Comparison of ENCODE assay signal across 13 cellular contexts in genomic region chr15:60648928-60649679, GRCh38.
DNase-seq lines count a peak whose midpoint lies in the region; ATAC-seq and FAIRE-seq lines count a peak whose summit lies in the region.
"Had no signal": no experiment of that assay in that cellular context is flagged by ENCODE, and none has a peak within 500 bp of the region (broad histone marks: within the 10 kb centered on the region; RNA-seq: fewer than 3 reads in every experiment).

No MANE protein-coding gene starts in this region.

- ATAC-seq in activated CD8-positive, alpha-beta memory T cell treated with anti-CD3 and anti-CD28 coated beads, Interleukin-2, amount 10 ng/mL, durations not matched to agents 7 days and 5 days, result no peak
- ATAC-seq in stimulated activated effector memory CD8-positive, alpha-beta T cell treated with anti-CD3 and anti-CD28 coated beads, Interleukin-12 subunit alpha, Interleukin-12 subunit beta, amount 100 ng/mL, for 72 hours, result peak; percentile 9
- no peak for ATAC-seq in GM21717 (IDR thresholded peaks at IDR 0.05; ENCODE audit: unreplicated experiment)
- ATAC-seq: left lobe of liver had no signal

- FAIRE-seq in RCC 7860 (lab: Jason Lieb, UNC), result no peak

- peak overlapping the region; percentile 88 for H3K27ac Mint-ChIP-seq in activated CD8-positive, alpha-beta memory T cell treated with anti-CD3 and anti-CD28 coated beads, Interleukin-2, amount 10 ng/mL, durations not matched to agents 7 days and 5 days
- peak overlapping the region; percentile 81 for H3K27ac Mint-ChIP-seq in stimulated activated effector memory CD8-positive, alpha-beta T cell treated with anti-CD3 and anti-CD28 coated beads, Interleukin-12 subunit alpha, Interleukin-12 subunit beta, amount 100 ng/mL, for 72 hours

- peaks cover 6% of the 10 kb centered on the region for H3K27me3 Mint-ChIP-seq in activated CD8-positive, alpha-beta memory T cell treated with anti-CD3 and anti-CD28 coated beads, Interleukin-2, amount 10 ng/mL, durations not matched to agents 7 days and 5 days

- no peak for DNase-seq in activated CD8-positive, alpha-beta memory T cell treated with anti-CD3 and anti-CD28 coated beads, Interleukin-2, amount 10 ng/mL, durations not matched to agents 7 days and 5 days
- DNase-seq in activated CD8-positive, alpha-beta memory T cell treated with anti-CD3 and anti-CD28 coated beads for 24 hours, result no peak
- DNase-seq in NCI-H187 (lab: John Stamatoyannopoulos, UW), result peak; percentile 62 to 65
- DNase-seq in central memory CD4-positive, alpha-beta T cell, result peak; percentile 7
- peak in 1 of 2 donors; percentile 53 for DNase-seq in stimulated activated effector memory CD8-positive, alpha-beta T cell treated with anti-CD3 and anti-CD28 coated beads, Interleukin-12 subunit alpha, Interleukin-12 subunit beta, amount 100 ng/mL, for 72 hours (ENCODE audit: low spot score in 2 of 2)
- no peak for DNase-seq in NCI-H226
- no peak for DNase-seq in RCC 7860 (ENCODE audit: low spot score)
- DNase-seq: head of caudate nucleus; occipital lobe; stimulated activated CD4-positive, alpha-beta T cell treated with anti-CD3 and anti-CD28 coated beads, Interleukin-12 subunit alpha, Interleukin-12 subunit beta, amount 100 ng/mL, for 4 hours; uterus had no signal

- peaks cover 40% of the 10 kb centered on the region for H3K4me1 Mint-ChIP-seq in activated CD8-positive, alpha-beta memory T cell treated with anti-CD3 and anti-CD28 coated beads, Interleukin-2, amount 10 ng/mL, durations not matched to agents 7 days and 5 days
- peaks cover 64% of the 10 kb centered on the region for H3K4me1 Mint-ChIP-seq in stimulated activated effector memory CD8-positive, alpha-beta T cell treated with anti-CD3 and anti-CD28 coated beads, Interleukin-12 subunit alpha, Interleukin-12 subunit beta, amount 100 ng/mL, for 72 hours

- CTCF ChIA-PET in activated CD8-positive, alpha-beta memory T cell treated with anti-CD3 and anti-CD28 coated beads, Interleukin-2, amount 10 ng/mL, durations not matched to agents 7 days and 5 days (lab: Charles Lee), result interaction anchor here (0.7 to 3.3 kb wide), 9 partner anchors 11 to 98 kb away, joined by 3 to 20 read pairs (median 4); no protein-coding TSS in a partner anchor

- H3K9me3 Mint-ChIP-seq in activated CD8-positive, alpha-beta memory T cell treated with anti-CD3 and anti-CD28 coated beads, Interleukin-2, amount 10 ng/mL, durations not matched to agents 7 days and 5 days (ENCODE audit: low read depth), result no peaks in the 10 kb centered on the region
- H3K9me3 Mint-ChIP-seq in stimulated activated effector memory CD8-positive, alpha-beta T cell treated with anti-CD3 and anti-CD28 coated beads, Interleukin-12 subunit alpha, Interleukin-12 subunit beta, amount 100 ng/mL, for 72 hours, result no peaks in the 10 kb centered on the region

- no peaks in the 10 kb centered on the region for H3K36me3 Mint-ChIP-seq in activated CD8-positive, alpha-beta memory T cell treated with anti-CD3 and anti-CD28 coated beads, Interleukin-2, amount 10 ng/mL, durations not matched to agents 7 days and 5 days
- no peaks in the 10 kb centered on the region for H3K36me3 Mint-ChIP-seq in stimulated activated effector memory CD8-positive, alpha-beta T cell treated with anti-CD3 and anti-CD28 coated beads, Interleukin-12 subunit alpha, Interleukin-12 subunit beta, amount 100 ng/mL, for 72 hours

- H3K4me3 Mint-ChIP-seq in activated CD8-positive, alpha-beta memory T cell treated with anti-CD3 and anti-CD28 coated beads, Interleukin-2, amount 10 ng/mL, durations not matched to agents 7 days and 5 days, result peak overlapping the region; percentile 63
- H3K4me3 Mint-ChIP-seq in stimulated activated effector memory CD8-positive, alpha-beta T cell treated with anti-CD3 and anti-CD28 coated beads, Interleukin-12 subunit alpha, Interleukin-12 subunit beta, amount 100 ng/mL, for 72 hours, result peak overlapping the region; percentile 60

Comparison
In these comparisons a context has a peak if more than half of its experiments do, and no peak if none do; other contexts are left out.
1. DNase-seq: peak in NCI-H187 (2 of 2) and central memory CD4-positive, alpha-beta T cell (single experiment); none in activated CD8-positive, alpha-beta memory T cell treated with anti-CD3 and anti-CD28 coated beads, Interleukin-2, amount 10 ng/mL, durations not matched to agents 7 days and 5 days (single experiment), activated CD8-positive, alpha-beta memory T cell treated with anti-CD3 and anti-CD28 coated beads for 24 hours (single experiment), NCI-H226 (single experiment) and RCC 7860 (single experiment).